In genomic region chr1:171581766-171582165, GRCh38 we compare ENCODE assay signal across 22 cellular contexts. TPM values are rescaled to one million over a fixed set of nuclear protein-coding genes. Genes with fewer than 3 reads are reported as not detected.
DNase-seq lines count a peak whose midpoint lies in the region; ATAC-seq and TF ChIP-seq lines count a peak whose summit lies in the region.
"Had no signal": no experiment of that assay in that cellular context is flagged by ENCODE, and none has a peak within 500 bp of the region (broad histone marks: within the 10 kb centered on the region; RNA-seq: fewer than 3 reads in every experiment).

No MANE protein-coding gene starts in this region.

- H3K4me1 Mint-ChIP-seq in activated naive CD4-positive, alpha-beta T cell treated with anti-CD3 and anti-CD28 coated beads for 36 hours (ENCODE audit: low read depth): peaks cover 19% of the 10 kb centered on the region
- peaks cover 17% of the 10 kb centered on the region for H3K4me1 Mint-ChIP-seq in activated CD4-positive, alpha-beta memory T cell treated with anti-CD3 and anti-CD28 coated beads for 36 hours (ENCODE audit: low read depth)
- peaks cover 11 to 16% of the 10 kb centered on the region in 2 donors for H3K4me1 Mint-ChIP-seq in effector memory CD8-positive, alpha-beta T cell (ENCODE audit: low read depth in 2 of 2)
- peaks cover 4% of the 10 kb centered on the region for H3K4me1 Mint-ChIP-seq in chondrocyte (ENCODE audit: low read depth)
- H3K4me1 Mint-ChIP-seq: CD14-positive monocyte had no signal

- peak; percentile 19 for ATAC-seq in effector memory CD8-positive, alpha-beta T cell (replicated peaks)
- ATAC-seq in GM18520 (IDR thresholded peaks at IDR 0.05; ENCODE audit: unreplicated experiment): no peak
- ATAC-seq: gastrocnemius medialis had no signal

- no peak for TF ChIP-seq CTCF in chondrocyte (IDR thresholded peaks at IDR 0.05)

- H3K9me3 Mint-ChIP-seq in activated naive CD4-positive, alpha-beta T cell treated with anti-CD3 and anti-CD28 coated beads for 36 hours: no peaks in the 10 kb centered on the region
- H3K9me3 Mint-ChIP-seq in activated CD4-positive, alpha-beta memory T cell treated with anti-CD3 and anti-CD28 coated beads for 36 hours: no peaks in the 10 kb centered on the region
- no peaks in the 10 kb centered on the region for H3K9me3 Mint-ChIP-seq in effector memory CD8-positive, alpha-beta T cell
- H3K9me3 Mint-ChIP-seq in chondrocyte (ENCODE audit: low read depth): no peaks in the 10 kb centered on the region
- H3K9me3 Mint-ChIP-seq: CD14-positive monocyte, HFFc6 had no signal

- H3K27ac Mint-ChIP-seq in activated naive CD4-positive, alpha-beta T cell treated with anti-CD3 and anti-CD28 coated beads for 36 hours: peak overlapping the region; percentile 43
- peak overlapping the region; percentile 65 for H3K27ac Mint-ChIP-seq in activated CD4-positive, alpha-beta memory T cell treated with anti-CD3 and anti-CD28 coated beads for 36 hours
- H3K27ac Mint-ChIP-seq in effector memory CD8-positive, alpha-beta T cell: peak overlapping the region; percentile 41 to 94
- no peak overlapping the region for H3K27ac Mint-ChIP-seq in chondrocyte (ENCODE audit: unreplicated experiment)
- H3K27ac Mint-ChIP-seq: HFFc6 had no signal

- peak overlapping the region; percentile 10 for H3K27ac ChIP-seq in substantia nigra (ENCODE audit: low read depth, low read length, poor library complexity, severe bottlenecking)
- H3K27ac ChIP-seq: gastrocnemius medialis, skin epidermis, uterus had no signal

- CTCF ChIA-PET in activated naive CD4-positive, alpha-beta T cell treated with anti-CD3 and anti-CD28 coated beads for 36 hours (lab: Charles Lee): interaction anchor here (0.7 kb wide), 1 partner anchor 1049 kb away, joined by 3 read pairs; no protein-coding TSS in a partner anchor
- CTCF ChIA-PET in activated CD4-positive, alpha-beta memory T cell treated with anti-CD3 and anti-CD28 coated beads for 36 hours (lab: Charles Lee): no interaction called here

- POLR2A ChIA-PET in activated CD4-positive, alpha-beta memory T cell treated with anti-CD3 and anti-CD28 coated beads for 36 hours (lab: Charles Lee): interaction anchor here (1.5 kb wide), 1 partner anchor 97 kb away, joined by 3 read pairs; the partner anchor contains the start of gene PRRC2C

- intact Hi-C loops in activated naive CD4-positive, alpha-beta T cell treated with anti-CD3 and anti-CD28 coated beads for 36 hours (cut with micrococcal nuclease): loop anchor here (2.0 kb wide), 2 partner anchors 23 to 97 kb away; partner anchors contain the start of gene PRRC2C
- intact Hi-C loops in activated CD4-positive, alpha-beta memory T cell treated with anti-CD3 and anti-CD28 coated beads for 36 hours (cut with micrococcal nuclease): no loop called here

- H3K36me3 Mint-ChIP-seq in activated naive CD4-positive, alpha-beta T cell treated with anti-CD3 and anti-CD28 coated beads for 36 hours (ENCODE audit: low read depth): peaks cover 44% of the 10 kb centered on the region
- peaks cover 47% of the 10 kb centered on the region for H3K36me3 Mint-ChIP-seq in activated CD4-positive, alpha-beta memory T cell treated with anti-CD3 and anti-CD28 coated beads for 36 hours
- peaks cover 84% of the 10 kb centered on the region for H3K36me3 Mint-ChIP-seq in effector memory CD8-positive, alpha-beta T cell (ENCODE audit: insufficient read depth)
- H3K36me3 Mint-ChIP-seq in chondrocyte (ENCODE audit: low read depth): peaks cover 33% of the 10 kb centered on the region

- H3K4me3 Mint-ChIP-seq in activated naive CD4-positive, alpha-beta T cell treated with anti-CD3 and anti-CD28 coated beads for 36 hours: no peak overlapping the region
- no peak overlapping the region for H3K4me3 Mint-ChIP-seq in activated CD4-positive, alpha-beta memory T cell treated with anti-CD3 and anti-CD28 coated beads for 36 hours
- H3K4me3 Mint-ChIP-seq in effector memory CD8-positive, alpha-beta T cell: no peak overlapping the region
- no peak overlapping the region for H3K4me3 Mint-ChIP-seq in chondrocyte (ENCODE audit: unreplicated experiment)
- H3K4me3 Mint-ChIP-seq: CD14-positive monocyte, HFFc6 had no signal

- H3K27me3 Mint-ChIP-seq in activated naive CD4-positive, alpha-beta T cell treated with anti-CD3 and anti-CD28 coated beads for 36 hours (ENCODE audit: low read depth): no peaks in the 10 kb centered on the region
- no peaks in the 10 kb centered on the region for H3K27me3 Mint-ChIP-seq in activated CD4-positive, alpha-beta memory T cell treated with anti-CD3 and anti-CD28 coated beads for 36 hours
- H3K27me3 Mint-ChIP-seq in effector memory CD8-positive, alpha-beta T cell: no peaks in the 10 kb centered on the region
- H3K27me3 Mint-ChIP-seq in chondrocyte (ENCODE audit: low read depth): no peaks in the 10 kb centered on the region

- DNase-seq in activated naive CD4-positive, alpha-beta T cell treated with anti-CD3 and anti-CD28 coated beads for 36 hours: no peak
- no peak for DNase-seq in activated naive CD4-positive, alpha-beta T cell treated with Interleukin-2 at 50 U/mL for 16 hours
- no peak for DNase-seq in activated CD4-positive, alpha-beta memory T cell treated with anti-CD3 and anti-CD28 coated beads for 36 hours
- no peak for DNase-seq in effector memory CD8-positive, alpha-beta T cell
- DNase-seq in substantia nigra (lab: John Stamatoyannopoulos, UW): no peak
- no peak for DNase-seq in NK-92 (lab: John Stamatoyannopoulos, UW; ENCODE audit: unreplicated experiment)
- DNase-seq in chondrocyte (ENCODE audit: low spot score): no peak
- DNase-seq: activated CD4-positive, CD25-positive, alpha-beta regulatory T cell; DMS79; dorsolateral prefrontal cortex; gastrocnemius medialis; HFFc6; kidney glomerular epithelial cell; mammary epithelial cell; NCI-H1436; SHP77; uterus had no signal

RNA-seq across cellular contexts. Expression of gene MYOCOS, which starts 40.3 kb away (rescaled TPM):
- not detected for total RNA-seq in activated naive CD4-positive, alpha-beta T cell treated with anti-CD3 and anti-CD28 coated beads for 36 hours
- not detected for total RNA-seq in activated CD4-positive, alpha-beta memory T cell treated with anti-CD3 and anti-CD28 coated beads for 36 hours
- 0.12 to 0.27 TPM in 2 of 3 replicates, not detected in the other for total RNA-seq in chondrocyte
- total RNA-seq: epithelial cell of proximal tubule, HFFc6, mammary epithelial cell, posterior vena cava had no signal
